Comparison of ENCODE assay signal across 16 cellular contexts in the genomic region with DNA sequence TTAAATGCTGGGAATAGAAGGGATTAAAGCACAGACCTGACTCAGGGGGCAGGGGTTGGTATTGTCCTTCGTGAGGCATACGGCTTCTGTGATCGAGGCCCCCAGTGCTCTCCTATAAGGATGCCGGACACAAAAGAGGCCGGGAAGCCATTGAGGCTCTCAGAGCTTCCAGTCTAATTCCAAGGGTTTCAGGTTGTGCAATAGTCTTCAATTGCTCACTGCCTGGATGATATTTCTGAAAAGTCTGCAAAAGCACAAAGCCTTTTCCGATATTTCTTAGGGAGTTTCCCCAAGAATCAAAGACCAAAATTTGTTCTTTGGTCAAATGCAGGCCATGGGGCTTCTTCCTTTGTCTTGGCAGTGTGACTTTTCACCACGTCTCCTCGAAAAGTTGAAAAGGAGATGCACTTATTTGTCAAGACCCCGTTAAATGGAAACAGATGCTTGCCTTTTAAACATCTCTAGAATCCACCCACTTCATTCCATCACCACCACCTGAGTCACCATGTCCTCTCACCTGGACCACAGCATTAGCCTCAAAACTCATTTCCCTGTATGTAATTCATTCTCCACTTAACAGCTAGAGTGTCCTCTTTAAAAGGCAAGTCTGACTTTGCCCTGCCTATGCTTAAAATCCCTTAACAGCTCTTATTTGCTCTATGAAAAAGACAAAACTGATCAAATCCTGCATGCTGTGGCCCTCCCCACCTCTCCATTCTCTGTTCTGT.
DNase-seq lines count a peak whose midpoint lies in the region; ATAC-seq and TF ChIP-seq lines count a peak whose summit lies in the region.
"Had no signal": no experiment of that assay in that cellular context is flagged by ENCODE, and none has a peak within 500 bp of the region (broad histone marks: within the 10 kb centered on the region; RNA-seq: fewer than 3 reads in every experiment).

No MANE protein-coding gene starts in this region.

- H4K20me1 ChIP-seq in GM23248 (ENCODE audit: insufficient read depth), result no peaks in the 10 kb centered on the region

- CTCF ChIA-PET in activated CD4-positive, alpha-beta T cell treated with anti-CD3 and anti-CD28 coated beads, Interleukin-2, amount 10 ng/mL, durations not matched to agents 7 days and 5 days (lab: Charles Lee), result interaction anchor here (1.3 to 1.4 kb wide), 2 partner anchors 13 to 15 kb away, joined by 3 to 5 read pairs; no protein-coding TSS in a partner anchor

- H3K4me2 ChIP-seq in GM23248 (ENCODE audit: unreplicated experiment), result no peak overlapping the region

- H3K36me3 ChIP-seq in GM23248 (ENCODE audit: low read depth) (no peaks in the 10 kb centered on the region), lower lobe of right lung (no peaks in the 10 kb centered on the region), prostate gland (no peaks in the 10 kb centered on the region)
- H3K36me3 ChIP-seq: vagina had no signal

- H3K27me3 ChIP-seq in GM23248 (replicated peaks; ENCODE audit: insufficient read depth), result no peaks in the 10 kb centered on the region
- no peaks in the 10 kb centered on the region for H3K27me3 ChIP-seq in lower lobe of right lung (ENCODE audit: low read depth)
- H3K27me3 ChIP-seq in prostate gland (replicated peaks; ENCODE audit: insufficient read depth), result no peaks in the 10 kb centered on the region
- H3K27me3 ChIP-seq: vagina had no signal

- H3K9me2 ChIP-seq in GM23248 (ENCODE audit: insufficient read depth), result no peaks in the 10 kb centered on the region

- no peak overlapping the region for H3K4me3 Mint-ChIP-seq in activated CD4-positive, alpha-beta T cell treated with anti-CD3 and anti-CD28 coated beads, Interleukin-2, amount 10 ng/mL, durations not matched to agents 7 days and 5 days
- H3K4me3 Mint-ChIP-seq: IgD-negative memory B cell; naive thymus-derived CD8-positive, alpha-beta T cell; stimulated activated naive B cell treated with anti-CD40 and anti-IgM and Interleukin-4, amounts not matched to agents 10 μg/mL and 1 μg/mL and 100 μg/mL, for 72 hours had no signal

- no peak for ATAC-seq in lower lobe of right lung
- ATAC-seq: left ventricle myocardium superior; naive thymus-derived CD8-positive, alpha-beta T cell; stimulated activated naive B cell treated with anti-CD40 and anti-IgM and Interleukin-4, amounts not matched to agents 10 μg/mL and 1 μg/mL and 100 μg/mL, for 72 hours had no signal

- H3K27ac ChIP-seq in GM23248, result no peak overlapping the region
- H3K27ac ChIP-seq in lower lobe of right lung, result peak overlapping the region; percentile 77
- H3K27ac ChIP-seq in prostate gland, result no peak overlapping the region

- H3K9ac ChIP-seq in GM23248, result no peak overlapping the region

- in situ Hi-C loops in GM23248 (cut with MboI), result no loop called here

- TF ChIP-seq POLR2A in prostate gland (IDR thresholded peaks at IDR 0.05), result no peak

- POLR2A ChIA-PET in activated CD4-positive, alpha-beta T cell treated with anti-CD3 and anti-CD28 coated beads, Interleukin-2, amount 10 ng/mL, durations not matched to agents 7 days and 5 days (lab: Charles Lee), result no interaction called here

- H3F3A ChIP-seq in GM23248 (ENCODE audit: insufficient read depth), result peaks cover 23% of the 10 kb centered on the region

- no peak overlapping the region for H3K4me3 ChIP-seq in GM23248
- H3K4me3 ChIP-seq in lower lobe of right lung, result no peak overlapping the region
- no peak overlapping the region for H3K4me3 ChIP-seq in prostate gland
- H3K4me3 ChIP-seq: vagina had no signal

- intact Hi-C loops in lower lobe of right lung (cut with DNase I), result no loop called here
- intact Hi-C loops in prostate gland (cut with DNase I), result loop anchor here (5.0 kb wide), 1 partner anchor 202 kb away; no protein-coding TSS in a partner anchor

- H3K36me3 Mint-ChIP-seq in activated CD4-positive, alpha-beta T cell treated with anti-CD3 and anti-CD28 coated beads, Interleukin-2, amount 10 ng/mL, durations not matched to agents 7 days and 5 days (ENCODE audit: low read depth), result peaks cover 1% of the 10 kb centered on the region

- H3K4me1 Mint-ChIP-seq in activated CD4-positive, alpha-beta T cell treated with anti-CD3 and anti-CD28 coated beads, Interleukin-2, amount 10 ng/mL, durations not matched to agents 7 days and 5 days, result peaks cover 9% of the 10 kb centered on the region

- 90 to 93% methylated on average over 9 of the region's 9 CpGs for WGBS in GM23248 (ENCODE audit: low coverage in 1 of 2, low lambda C conversion rate in 2 of 2, missing lambda C conversion rate in 2 of 2), 2 experiments
- 92% methylated on average over 9 of the region's 9 CpGs for WGBS in prostate gland

- peaks cover 23% of the 10 kb centered on the region for H3K4me1 ChIP-seq in GM23248 (ENCODE audit: insufficient read depth)
- peaks cover 62% of the 10 kb centered on the region for H3K4me1 ChIP-seq in lower lobe of right lung
- peaks cover 4% of the 10 kb centered on the region for H3K4me1 ChIP-seq in prostate gland (replicated peaks)

- no peak overlapping the region for H3K27ac Mint-ChIP-seq in activated CD4-positive, alpha-beta T cell treated with anti-CD3 and anti-CD28 coated beads, Interleukin-2, amount 10 ng/mL, durations not matched to agents 7 days and 5 days
- H3K27ac Mint-ChIP-seq: naive thymus-derived CD8-positive, alpha-beta T cell; stimulated activated naive B cell treated with anti-CD40 and anti-IgM and Interleukin-4, amounts not matched to agents 10 μg/mL and 1 μg/mL and 100 μg/mL, for 72 hours had no signal

- DNase-seq in activated CD4-positive, alpha-beta T cell treated with anti-CD3 and anti-CD28 coated beads for 48 hours, result peak; percentile 63
- DNase-seq in activated CD4-positive, alpha-beta T cell treated with anti-CD3 and anti-CD28 coated beads, Interleukin-2, amount 10 ng/mL, durations not matched to agents 7 days and 5 days, result no peak
- peak; percentile 17 for DNase-seq in GM23248
- DNase-seq in astrocyte of the hippocampus (ENCODE audit: low read depth, low spot score), result peak; percentile 2
- no peak for DNase-seq in lower lobe of right lung
- DNase-seq in prostate gland (ENCODE audit: low spot score), result no peak
- no peak for DNase-seq in D341Med (ENCODE audit: low spot score)
- DNase-seq in NCI-H524 treated with DMSO at 0.1 percent for 48 hours (lab: John Stamatoyannopoulos, UW), result no peak
- DNase-seq: activated CD8-positive, alpha-beta memory T cell treated with anti-CD3 and anti-CD28 coated beads, Interleukin-2, amount 50 U/mL, for 48 hours; left ventricle myocardium superior; naive thymus-derived CD8-positive, alpha-beta T cell; NCI-H1048; OCI-M1; stimulated activated naive B cell treated with anti-CD40 and anti-IgM and Interleukin-4, amounts not matched to agents 10 μg/mL and 1 μg/mL and 100 μg/mL, for 72 hours had no signal

- H3K27me3 Mint-ChIP-seq in activated CD4-positive, alpha-beta T cell treated with anti-CD3 and anti-CD28 coated beads, Interleukin-2, amount 10 ng/mL, durations not matched to agents 7 days and 5 days, result peaks cover 8% of the 10 kb centered on the region
- H3K27me3 Mint-ChIP-seq: stimulated activated naive B cell treated with anti-CD40 and anti-IgM and Interleukin-4, amounts not matched to agents 10 μg/mL and 1 μg/mL and 100 μg/mL, for 72 hours had no signal

- TF ChIP-seq CTCF in lower lobe of right lung (IDR thresholded peaks at IDR 0.05) (no peak), prostate gland (IDR thresholded peaks at IDR 0.05) (no peak)

- no peaks in the 10 kb centered on the region for H3K9me3 ChIP-seq in GM23248 (ENCODE audit: low read depth)
- peaks cover 9% of the 10 kb centered on the region for H3K9me3 ChIP-seq in lower lobe of right lung
- no peaks in the 10 kb centered on the region for H3K9me3 ChIP-seq in prostate gland

- peaks cover 9% of the 10 kb centered on the region for H3K9me3 Mint-ChIP-seq in activated CD4-positive, alpha-beta T cell treated with anti-CD3 and anti-CD28 coated beads, Interleukin-2, amount 10 ng/mL, durations not matched to agents 7 days and 5 days

- no peak overlapping the region for H2AFZ ChIP-seq in GM23248

- H3K79me2 ChIP-seq in GM23248 (ENCODE audit: insufficient read depth), result no peaks in the 10 kb centered on the region

Comparison
In these comparisons a context has a peak if more than half of its experiments do, and no peak if none do; other contexts are left out.
1. DNase-seq: peak in activated CD4-positive, alpha-beta T cell treated with anti-CD3 and anti-CD28 coated beads for 48 hours (single experiment), GM23248 (single experiment) and astrocyte of the hippocampus (single experiment); none in activated CD4-positive, alpha-beta T cell treated with anti-CD3 and anti-CD28 coated beads, Interleukin-2, amount 10 ng/mL, durations not matched to agents 7 days and 5 days (single experiment), lower lobe of right lung (single experiment), prostate gland (single experiment), D341Med (single experiment) and NCI-H524 treated with DMSO at 0.1 percent for 48 hours (single experiment).